8 cellular contexts compared by ENCODE assay signal in the genomic region with DNA sequence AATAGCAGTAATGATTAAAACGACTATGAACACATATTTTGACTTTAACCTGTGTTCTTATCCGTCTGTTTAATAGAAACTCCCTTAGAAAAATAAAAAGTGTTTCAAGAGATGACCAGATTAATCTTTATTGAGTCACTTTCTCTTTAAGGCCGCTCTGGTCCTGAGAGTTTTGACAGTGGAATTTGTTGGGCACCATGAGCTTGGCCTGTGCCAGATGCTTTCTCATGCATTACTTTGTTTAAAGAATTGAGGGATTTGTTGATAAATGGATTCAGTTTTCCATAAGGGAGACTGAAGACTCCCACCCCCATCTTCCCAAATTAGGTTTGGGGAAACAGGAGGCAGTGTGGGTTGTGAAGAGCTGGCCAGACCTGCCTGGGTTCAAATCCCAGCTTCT. TPM values are rescaled to one million over a fixed set of nuclear protein-coding genes. Genes with fewer than 3 reads are reported as not detected.
"Had no signal": no experiment of that assay in that cellular context is flagged by ENCODE, and none has a peak within 500 bp of the region (broad histone marks: within the 10 kb centered on the region; RNA-seq: fewer than 3 reads in every experiment).

No MANE protein-coding gene starts in this region.

- H3K27ac ChIP-seq: GM23248, HL-60 had no signal

- H3K4me3 ChIP-seq: GM23248 had no signal

- DNase-seq: GM23248, H9, HCEC 1CT, KBM-7 had no signal

RNA-seq across cellular contexts. Expression of a gene that starts 53.2 kb away (rescaled TPM):
- total RNA-seq: GM23248, H1, H9, HepG2, HT1080 had no signal
